1 cellular context compared by ENCODE assay signal in the genomic region with DNA sequence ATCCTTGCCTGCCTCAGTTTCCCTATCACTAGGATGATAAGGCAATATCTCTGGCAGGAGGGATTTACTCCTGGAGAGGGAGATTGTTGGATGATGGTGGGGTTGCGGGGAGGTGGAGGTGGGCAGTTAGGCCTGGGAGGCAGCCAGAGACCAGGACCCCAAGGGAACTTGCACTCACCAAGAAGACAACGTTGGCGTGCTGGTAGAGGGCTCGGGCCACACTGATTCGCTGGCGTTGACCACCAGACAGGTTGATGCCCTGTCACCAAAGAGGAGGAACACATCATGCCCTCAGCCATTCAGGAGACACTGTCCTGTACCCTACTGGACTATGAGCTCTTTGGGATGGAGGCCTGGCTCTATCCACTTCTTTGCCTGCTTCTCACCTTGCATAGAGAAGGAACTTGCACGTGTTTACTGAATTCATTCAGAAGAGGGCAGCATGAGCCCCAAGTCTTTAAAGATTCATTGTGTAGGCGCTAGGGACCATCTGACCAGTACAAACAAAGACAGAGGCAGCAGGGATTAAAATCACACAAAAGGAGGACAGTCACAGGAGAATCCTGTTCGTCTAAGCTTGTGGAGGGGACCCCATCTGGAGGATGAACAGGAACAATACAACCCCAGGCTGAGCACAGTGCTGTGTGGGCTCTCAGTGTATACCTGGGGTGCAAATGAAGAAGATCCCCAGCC.
TF ChIP-seq lines count a peak whose summit lies in the region.

No MANE protein-coding gene starts in this region.

TF ChIP-seq in HepG2, 621 proteins besides CTCF, POLR2A, EP300 and RAD21 (continued from another document):
- TF ChIP-seq, protein P1, sequence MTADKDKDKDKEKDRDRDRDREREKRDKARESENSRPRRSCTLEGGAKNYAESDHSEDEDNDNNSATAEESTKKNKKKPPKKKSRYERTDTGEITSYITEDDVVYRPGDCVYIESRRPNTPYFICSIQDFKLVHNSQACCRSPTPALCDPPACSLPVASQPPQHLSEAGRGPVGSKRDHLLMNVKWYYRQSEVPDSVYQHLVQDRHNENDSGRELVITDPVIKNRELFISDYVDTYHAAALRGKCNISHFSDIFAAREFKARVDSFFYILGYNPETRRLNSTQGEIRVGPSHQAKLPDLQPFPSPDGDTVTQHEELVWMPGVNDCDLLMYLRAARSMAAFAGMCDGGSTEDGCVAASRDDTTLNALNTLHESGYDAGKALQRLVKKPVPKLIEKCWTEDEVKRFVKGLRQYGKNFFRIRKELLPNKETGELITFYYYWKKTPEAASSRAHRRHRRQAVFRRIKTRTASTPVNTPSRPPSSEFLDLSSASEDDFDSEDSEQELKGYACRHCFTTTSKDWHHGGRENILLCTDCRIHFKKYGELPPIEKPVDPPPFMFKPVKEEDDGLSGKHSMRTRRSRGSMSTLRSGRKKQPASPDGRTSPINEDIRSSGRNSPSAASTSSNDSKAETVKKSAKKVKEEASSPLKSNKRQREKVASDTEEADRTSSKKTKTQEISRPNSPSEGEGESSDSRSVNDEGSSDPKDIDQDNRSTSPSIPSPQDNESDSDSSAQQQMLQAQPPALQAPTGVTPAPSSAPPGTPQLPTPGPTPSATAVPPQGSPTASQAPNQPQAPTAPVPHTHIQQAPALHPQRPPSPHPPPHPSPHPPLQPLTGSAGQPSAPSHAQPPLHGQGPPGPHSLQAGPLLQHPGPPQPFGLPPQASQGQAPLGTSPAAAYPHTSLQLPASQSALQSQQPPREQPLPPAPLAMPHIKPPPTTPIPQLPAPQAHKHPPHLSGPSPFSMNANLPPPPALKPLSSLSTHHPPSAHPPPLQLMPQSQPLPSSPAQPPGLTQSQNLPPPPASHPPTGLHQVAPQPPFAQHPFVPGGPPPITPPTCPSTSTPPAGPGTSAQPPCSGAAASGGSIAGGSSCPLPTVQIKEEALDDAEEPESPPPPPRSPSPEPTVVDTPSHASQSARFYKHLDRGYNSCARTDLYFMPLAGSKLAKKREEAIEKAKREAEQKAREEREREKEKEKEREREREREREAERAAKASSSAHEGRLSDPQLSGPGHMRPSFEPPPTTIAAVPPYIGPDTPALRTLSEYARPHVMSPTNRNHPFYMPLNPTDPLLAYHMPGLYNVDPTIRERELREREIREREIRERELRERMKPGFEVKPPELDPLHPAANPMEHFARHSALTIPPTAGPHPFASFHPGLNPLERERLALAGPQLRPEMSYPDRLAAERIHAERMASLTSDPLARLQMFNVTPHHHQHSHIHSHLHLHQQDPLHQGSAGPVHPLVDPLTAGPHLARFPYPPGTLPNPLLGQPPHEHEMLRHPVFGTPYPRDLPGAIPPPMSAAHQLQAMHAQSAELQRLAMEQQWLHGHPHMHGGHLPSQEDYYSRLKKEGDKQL (CRISPR knock-in tag; IDR thresholded peaks at IDR 0.05; ENCODE audit: low read depth), result no peak
- TF ChIP-seq SRSF1 (optimal IDR thresholded peaks at IDR 0.05; ENCODE audit: low read depth, low read length), result no peak
- TF ChIP-seq TP53 (CRISPR knock-in tag; conservative IDR thresholded peaks at IDR 0.05), result no peak
- TF ChIP-seq HDAC2 (CRISPR knock-in tag; IDR thresholded peaks at IDR 0.05), result no peak
- no peak for TF ChIP-seq KLF16 (CRISPR knock-in tag; IDR thresholded peaks at IDR 0.05)
- TF ChIP-seq TAF1 (CRISPR knock-in tag; IDR thresholded peaks at IDR 0.05), result no peak
- TF ChIP-seq STAT5B (CRISPR knock-in tag; IDR thresholded peaks at IDR 0.05), result no peak
- no peak for TF ChIP-seq PITX1 (CRISPR knock-in tag; IDR thresholded peaks at IDR 0.05)
- TF ChIP-seq, protein P2, sequence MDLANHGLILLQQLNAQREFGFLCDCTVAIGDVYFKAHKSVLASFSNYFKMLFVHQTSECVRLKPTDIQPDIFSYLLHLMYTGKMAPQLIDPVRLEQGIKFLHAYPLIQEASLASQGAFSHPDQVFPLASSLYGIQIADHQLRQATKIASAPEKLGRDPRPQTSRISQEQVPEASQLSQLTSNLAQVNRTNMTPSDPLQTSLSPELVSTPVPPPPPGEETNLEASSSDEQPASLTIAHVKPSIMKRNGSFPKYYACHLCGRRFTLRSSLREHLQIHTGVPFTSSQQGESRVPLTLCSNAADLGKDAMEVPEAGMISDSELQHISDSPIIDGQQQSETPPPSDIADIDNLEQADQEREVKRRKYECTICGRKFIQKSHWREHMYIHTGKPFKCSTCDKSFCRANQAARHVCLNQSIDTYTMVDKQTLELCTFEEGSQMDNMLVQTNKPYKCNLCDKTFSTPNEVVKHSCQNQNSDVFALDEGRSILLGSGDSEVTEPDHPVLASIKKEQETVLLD (CRISPR knock-in tag; IDR thresholded peaks at IDR 0.05; ENCODE audit: low read depth), result no peak
TF ChIP-seq in HepG2: peak in this region for 0.
